16 cellular contexts compared by ENCODE assay signal in the genomic region with DNA sequence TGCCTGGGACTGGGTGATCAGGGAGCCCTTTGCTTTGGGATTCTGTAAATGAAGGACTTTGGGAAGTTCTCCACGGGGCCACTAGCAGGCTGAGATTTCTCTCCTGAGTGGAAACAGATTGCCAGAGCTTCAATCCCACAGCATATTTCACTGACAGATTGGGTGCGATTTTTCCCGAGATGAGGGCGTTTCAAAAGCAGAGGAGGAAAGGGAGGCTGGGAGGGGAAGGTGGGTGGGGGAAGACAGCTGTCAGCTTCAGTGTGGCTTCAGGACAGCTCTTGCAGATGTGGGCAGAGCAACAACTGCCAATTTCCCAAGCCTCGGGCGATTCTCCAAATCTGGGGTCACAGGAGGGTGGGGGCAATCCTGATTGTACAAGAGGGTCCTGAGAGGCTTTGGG.
"Had no signal": no experiment of that assay in that cellular context is flagged by ENCODE, and none has a peak within 500 bp of the region (broad histone marks: within the 10 kb centered on the region; RNA-seq: fewer than 3 reads in every experiment).

No MANE protein-coding gene starts in this region.

- H3K9me3 ChIP-seq: esophagus muscularis mucosa, thyroid gland had no signal

- H3K27ac Mint-ChIP-seq: activated CD4-positive, alpha-beta T cell treated with anti-CD3 and anti-CD28 coated beads for 36 hours; activated CD8-positive, alpha-beta T cell treated with anti-CD3 and anti-CD28 coated beads for 36 hours; activated naive CD8-positive, alpha-beta T cell had no signal

- H3K4me3 ChIP-seq: coronary artery, esophagus muscularis mucosa, thyroid gland had no signal

- H3K4me1 ChIP-seq: esophagus muscularis mucosa, thyroid gland had no signal

- H3K9me3 Mint-ChIP-seq: activated CD8-positive, alpha-beta T cell treated with anti-CD3 and anti-CD28 coated beads for 36 hours; neural crest cell had no signal

- H3K4me3 Mint-ChIP-seq: activated CD4-positive, alpha-beta T cell treated with anti-CD3 and anti-CD28 coated beads for 36 hours; activated CD8-positive, alpha-beta T cell treated with anti-CD3 and anti-CD28 coated beads for 36 hours; activated naive CD8-positive, alpha-beta T cell; neural crest cell had no signal

- H3K27me3 ChIP-seq: esophagus muscularis mucosa, thyroid gland had no signal

- H3K36me3 ChIP-seq: esophagus muscularis mucosa, thyroid gland had no signal

- DNase-seq: activated CD4-positive, alpha-beta T cell treated with anti-CD3 and anti-CD28 coated beads for 36 hours; activated CD8-positive, alpha-beta memory T cell treated with anti-CD3 and anti-CD28 coated beads, Interleukin-2, amount 50 U/mL, for 4 hours; activated CD8-positive, alpha-beta T cell treated with anti-CD3 and anti-CD28 coated beads for 36 hours; activated effector memory CD4-positive, alpha-beta T cell treated with anti-CD3 and anti-CD28 coated beads, Interleukin-2, amount 50 U/mL, for 16 hours; activated T-cell treated with anti-CD3 and anti-CD28 coated beads, Interleukin-2, amount 50 U/mL, for 48 hours; amniotic stem cell; central memory CD4-positive, alpha-beta T cell; hypothalamus; stimulated activated CD4-positive, alpha-beta T cell treated with anti-CD3 and anti-CD28 coated beads, Interleukin-12 subunit alpha, Interleukin-12 subunit beta, amount 100 ng/mL, for 4 hours; stimulated activated CD4-positive, alpha-beta T cell treated with anti-CD3 and anti-CD28 coated beads, Interleukin-2, amount 100 ng/mL, for 24 hours; T-helper 2 cell; thyroid gland had no signal

- H3K4me1 Mint-ChIP-seq: activated CD4-positive, alpha-beta T cell treated with anti-CD3 and anti-CD28 coated beads for 36 hours; neural crest cell had no signal

- H3K27me3 Mint-ChIP-seq: activated CD4-positive, alpha-beta T cell treated with anti-CD3 and anti-CD28 coated beads for 36 hours; activated CD8-positive, alpha-beta T cell treated with anti-CD3 and anti-CD28 coated beads for 36 hours; activated naive CD8-positive, alpha-beta T cell had no signal

- H3K27ac ChIP-seq: coronary artery, esophagus muscularis mucosa, thyroid gland had no signal

- H3K36me3 Mint-ChIP-seq: activated naive CD8-positive, alpha-beta T cell had no signal
